12 cellular contexts compared by ENCODE assay signal in the genomic region with DNA sequence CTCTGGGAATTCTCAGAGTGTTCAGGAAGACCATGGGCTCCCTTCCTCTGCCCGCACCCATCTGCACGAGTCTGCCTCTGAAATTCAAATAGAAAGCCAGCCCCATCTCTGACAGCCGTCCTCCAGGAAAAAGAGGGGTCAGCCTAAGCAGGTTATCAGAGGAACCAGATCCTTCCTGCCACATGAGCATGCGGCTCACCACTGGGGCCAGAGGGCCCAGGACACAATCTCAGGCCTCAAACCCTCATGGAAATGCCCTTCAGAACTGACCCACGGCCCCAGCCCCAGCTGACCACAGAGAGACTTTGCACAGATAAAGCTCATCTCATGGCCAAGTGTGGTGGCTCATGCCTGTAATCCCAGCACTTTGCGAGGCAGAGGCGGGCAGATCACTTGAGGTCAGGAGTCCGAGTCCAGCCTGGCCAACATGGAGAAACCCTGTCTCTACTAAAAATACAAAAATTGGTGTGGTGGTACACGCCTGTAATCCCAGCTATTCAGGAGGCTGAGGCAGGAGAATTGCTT. TPM values are rescaled to one million over a fixed set of nuclear protein-coding genes. Genes with fewer than 3 reads are reported as not detected.
DNase-seq lines count a peak whose midpoint lies in the region; ATAC-seq and TF ChIP-seq lines count a peak whose summit lies in the region.
"Had no signal": no experiment of that assay in that cellular context is flagged by ENCODE, and none has a peak within 500 bp of the region (broad histone marks: within the 10 kb centered on the region; RNA-seq: fewer than 3 reads in every experiment).

No MANE protein-coding gene starts in this region.

- peak overlapping the region in 1 of 3 experiments; percentile 31; a peak in 4 of 7 replicates for H3K27ac Mint-ChIP-seq in H9
- H3K27ac Mint-ChIP-seq: activated CD8-positive, alpha-beta memory T cell treated with anti-CD3 and anti-CD28 coated beads, Interleukin-2, amount 10 ng/mL, durations not matched to agents 7 days and 5 days had no signal

- POLR2A ChIA-PET in RWPE1 (lab: Yijun Ruan, JAX; ENCODE audit: low non-redundant PET): interaction anchor here (1.3 kb wide), 1 partner anchor 11 kb away, joined by 3 read pairs; no protein-coding TSS in a partner anchor

- no peak overlapping the region for H3K4me2 ChIP-seq in H9 (ENCODE audit: insufficient read depth, insufficient read length, low read length)

- no peak overlapping the region for H2AFZ ChIP-seq in H9 (ENCODE audit: low read length)

- no peak overlapping the region for H3T11ph ChIP-seq in H9 (ENCODE audit: low read length)

- H3K9me3 Mint-ChIP-seq in H9: no peaks in the 10 kb centered on the region
- H3K9me3 Mint-ChIP-seq: activated naive CD4-positive, alpha-beta T cell treated with anti-CD3 and anti-CD28 coated beads, Interleukin-2, amount 50 U/mL, for 72 hours had no signal

- H3K27me3 ChIP-seq in esophagus muscularis mucosa (no peaks in the 10 kb centered on the region), subcutaneous abdominal adipose tissue (ENCODE audit: control insufficient read depth in 5 of 5, insufficient read depth in 4 of 5, low read length in 5 of 5) (no peaks in the 10 kb centered on the region), H9 (ENCODE audit: insufficient read depth, low read length) (no peaks in the 10 kb centered on the region)

- H4K5ac ChIP-seq in H9 (ENCODE audit: insufficient read length, low read depth, low read length): no peak overlapping the region

- H3K4me3 ChIP-seq in esophagus muscularis mucosa: no peak overlapping the region
- H3K4me3 ChIP-seq in subcutaneous abdominal adipose tissue (ENCODE audit: low read depth in 1 of 5, low read length in 5 of 5): no peak overlapping the region

- ATAC-seq in HG03571 (IDR thresholded peaks at IDR 0.05; ENCODE audit: unreplicated experiment) (no peak), GM18517 (IDR thresholded peaks at IDR 0.05; ENCODE audit: unreplicated experiment) (no peak)
- ATAC-seq: activated CD8-positive, alpha-beta memory T cell treated with anti-CD3 and anti-CD28 coated beads, Interleukin-2, amount 10 ng/mL, durations not matched to agents 7 days and 5 days; activated naive CD4-positive, alpha-beta T cell treated with anti-CD3 and anti-CD28 coated beads, Interleukin-2, amount 50 U/mL, for 72 hours had no signal

- H3K9me3 ChIP-seq in esophagus muscularis mucosa: no peaks in the 10 kb centered on the region
- no peaks in the 10 kb centered on the region for H3K9me3 ChIP-seq in subcutaneous abdominal adipose tissue (ENCODE audit: control insufficient read depth in 5 of 5, low read length in 5 of 5)
- H3K9me3 ChIP-seq in H9 (ENCODE audit: control insufficient read depth, low read depth, low read length): no peaks in the 10 kb centered on the region

- H2BK120ac ChIP-seq in H9 (ENCODE audit: low read depth, low read length, poor library complexity, severe bottlenecking): no peak overlapping the region

- CTCF ChIA-PET in RWPE1 (lab: Yijun Ruan, JAX): interaction anchor here (0.9 to 2.9 kb wide), 3 partner anchors 14 to 20 kb away, joined by 3 to 13 read pairs (median 5); no protein-coding TSS in a partner anchor

- H3K79me2 ChIP-seq in H9 (ENCODE audit: insufficient read depth, low read length): peaks cover 33% of the 10 kb centered on the region; the same call in 1 of the 2 replicates

- H3K14ac ChIP-seq in H9 (ENCODE audit: insufficient read depth, low read length): no peak overlapping the region

- H3K36me3 ChIP-seq in esophagus muscularis mucosa: peaks cover 0 to 9% (median 0%) of the 10 kb centered on the region in 4 donors
- H3K36me3 ChIP-seq in subcutaneous abdominal adipose tissue (ENCODE audit: control insufficient read depth in 5 of 5, insufficient read depth in 5 of 5, low read length in 5 of 5): peaks cover 0 to 5% (median 0%) of the 10 kb centered on the region in 5 donors

- no peaks in the 10 kb centered on the region for H3K27me3 Mint-ChIP-seq in H9 (ENCODE audit: low read depth)
- H3K27me3 Mint-ChIP-seq: activated CD8-positive, alpha-beta memory T cell treated with anti-CD3 and anti-CD28 coated beads, Interleukin-2, amount 10 ng/mL, durations not matched to agents 7 days and 5 days had no signal

- H3K4me3 Mint-ChIP-seq in H9: 0 out of 5 replicates have a peak overlapping the region, but pooled peaks of 1 of the 2 experiments have one; percentile 14
- H3K4me3 Mint-ChIP-seq: activated CD8-positive, alpha-beta memory T cell treated with anti-CD3 and anti-CD28 coated beads, Interleukin-2, amount 10 ng/mL, durations not matched to agents 7 days and 5 days had no signal

- no peaks in the 10 kb centered on the region for H3K23me2 ChIP-seq in H9 (ENCODE audit: insufficient read length, low read depth, low read length, poor library complexity, severe bottlenecking)

- intact Hi-C loops in esophagus muscularis mucosa (cut with DNase I): no loop called here

- no peak overlapping the region for H2BK15ac ChIP-seq in H9 (ENCODE audit: low read depth, low read length)

- H4K8ac ChIP-seq in H9 (replicated peaks; ENCODE audit: insufficient read length, low read depth, low read length): no peak overlapping the region

- H3K4ac ChIP-seq in H9 (ENCODE audit: low read depth, low read length): no peak overlapping the region

- H3K4me1 Mint-ChIP-seq in H9: peaks cover 40 to 41% of the 10 kb centered on the region in 2 experiments

- TF ChIP-seq POLR2A in esophagus muscularis mucosa (IDR thresholded peaks at IDR 0.05; ENCODE audit: low read depth): no peak

- H4K91ac ChIP-seq in H9 (ENCODE audit: insufficient read length, low read depth, low read length): no peak overlapping the region

- no peak overlapping the region for H2BK12ac ChIP-seq in H9 (ENCODE audit: insufficient read length, low read depth, low read length)

- no peak overlapping the region for H3K18ac ChIP-seq in H9 (ENCODE audit: insufficient read length, low read depth, low read length)

- H3K9ac ChIP-seq in subcutaneous abdominal adipose tissue (ENCODE audit: low read length in 5 of 5): no peak overlapping the region
- H3K9ac ChIP-seq in H9 (ENCODE audit: extremely low read depth, insufficient read length, low read length): no peak overlapping the region

- no peak overlapping the region for H2BK5ac ChIP-seq in H9 (ENCODE audit: insufficient read length, low read length)

- no peak overlapping the region for H2BK20ac ChIP-seq in H9 (ENCODE audit: low read depth, low read length, poor library complexity, severe bottlenecking)

- no peak overlapping the region for H3K23ac ChIP-seq in H9 (ENCODE audit: insufficient read length, low read depth, low read length)

- no peaks in the 10 kb centered on the region for H4K20me1 ChIP-seq in H9 (ENCODE audit: control insufficient read depth, insufficient read depth, insufficient read length)

- H3K56ac ChIP-seq in H9 (ENCODE audit: insufficient read length, low read depth, low read length): no peak overlapping the region

- 74% methylated on average over 8 of the region's 9 CpGs for WGBS in esophagus muscularis mucosa
- no CpG with 5 or more reads among the region's 9 CpGs for WGBS in H9 (ENCODE audit: extremely low coverage, insufficient read length, low lambda C conversion rate)

- no peaks in the 10 kb centered on the region; a peak in 1 of 7 replicates for H3K36me3 Mint-ChIP-seq in H9 (ENCODE audit: insufficient read depth in 1 of 3, low read depth in 3 of 3)
- H3K36me3 Mint-ChIP-seq: activated naive CD4-positive, alpha-beta T cell treated with anti-CD3 and anti-CD28 coated beads, Interleukin-2, amount 50 U/mL, for 72 hours had no signal

- H3K27ac ChIP-seq in RWPE1 (peak overlapping the region; percentile 100), esophagus muscularis mucosa (replicated peaks in 1 of 4) (peak overlapping the region; percentile 18 to 40 (median 28)), subcutaneous abdominal adipose tissue (ENCODE audit: low read depth, low read length) (peak overlapping the region; percentile 69), H9 (ENCODE audit: insufficient read length, low read depth, low read length) (no peak overlapping the region)

- no peak overlapping the region for H2AK5ac ChIP-seq in H9 (ENCODE audit: insufficient read length, low read length)

- H3K79me1 ChIP-seq in H9 (ENCODE audit: insufficient read depth, low read depth, low read length, poor library complexity, severe bottlenecking): peaks cover 2% of the 10 kb centered on the region

- TF ChIP-seq CTCF in RWPE1 (conservative IDR thresholded peaks at IDR 0.05; ENCODE audit: low read depth): no peak
- TF ChIP-seq CTCF in esophagus muscularis mucosa (IDR thresholded peaks at IDR 0.05): no peak
- no peak for TF ChIP-seq CTCF in H9 (conservative IDR thresholded peaks at IDR 0.05)

- H3K4me1 ChIP-seq in esophagus muscularis mucosa (peaks cover 84 to 98% (median 93%) of the 10 kb centered on the region in 4 donors), subcutaneous abdominal adipose tissue (ENCODE audit: control insufficient read depth in 5 of 5, insufficient read depth in 5 of 5, low read length in 5 of 5) (peaks cover 29 to 80% (median 62%) of the 10 kb centered on the region in 5 donors), H9 (ENCODE audit: insufficient read depth, low read length) (peaks cover 4% of the 10 kb centered on the region; the same call in 1 of the 2 replicates)

- no peak for TF ChIP-seq EP300 in esophagus muscularis mucosa (IDR thresholded peaks at IDR 0.05)

- DNase-seq in RWPE1 (ENCODE audit: low spot score) (no peak), esophagus muscularis mucosa (ENCODE audit: extremely low spot score) (no peak), lung microvascular endothelial cell (ENCODE audit: low read depth in 2 of 2) (peak; percentile 96 to 98), H9 (no peak), kidney glomerular epithelial cell (lab: John Stamatoyannopoulos, UW) (no peak)
- DNase-seq: activated CD8-positive, alpha-beta memory T cell treated with anti-CD3 and anti-CD28 coated beads, Interleukin-2, amount 10 ng/mL, durations not matched to agents 7 days and 5 days; C1 segment of cervical spinal cord; NCI-H226 had no signal

RNA-seq across cellular contexts. Expression of gene PXN, which starts 23.2 kb away (rescaled TPM):
- total RNA-seq in esophagus muscularis mucosa (10 to 100 TPM; 51.9 to 89.4 (median 71.9) TPM), lung microvascular endothelial cell (52.5 and 56.2 TPM in 2 replicates), H9 (2021) (88.9 and 92.8 TPM in 2 replicates)

RNA-seq across cellular contexts. Expression of gene RPLP0, which starts 41.4 kb away (rescaled TPM):
- 1,000 to 10,000 TPM; 2,092 to 2,985 (median 2,271) TPM for total RNA-seq in esophagus muscularis mucosa
- 2,396 and 3,163 TPM in 2 replicates for total RNA-seq in lung microvascular endothelial cell
- 2,950 and 3,019 TPM in 2 replicates for total RNA-seq in H9 (2021)

RNA-seq across cellular contexts. Expression of gene GCN1, which starts 47.8 kb away (rescaled TPM):
- 10 to 100 TPM; 38.6 to 94.6 (median 49.3) TPM for total RNA-seq in esophagus muscularis mucosa
- 48.4 and 68.5 TPM in 2 replicates for total RNA-seq in lung microvascular endothelial cell
- total RNA-seq in H9 (2021): 125 and 137 TPM in 2 replicates

RNA-seq across cellular contexts. Expression of gene RNU4-2, which starts 49.4 kb away (rescaled TPM):
- total RNA-seq in esophagus muscularis mucosa (under 1 TPM in 2 of 4 donors, not detected in 2; under 0.01 TPM), lung microvascular endothelial cell (under 0.01 TPM in 2 replicates), H9 (2021) (2,441 and 2,702 TPM in 2 replicates)

RNA-seq across cellular contexts. Expression of gene RNU4-1, which starts 50.7 kb away (rescaled TPM):
- total RNA-seq in esophagus muscularis mucosa: under 1 TPM in 2 of 4 donors, not detected in 2; under 0.01 TPM
- under 0.01 TPM in 2 replicates for total RNA-seq in lung microvascular endothelial cell
- 3,262 and 3,277 TPM in 2 replicates for total RNA-seq in H9 (2021)

Comparison
In these comparisons a context has a peak if more than half of its experiments do, and no peak if none do; other contexts are left out.
1. DNase-seq: peak in lung microvascular endothelial cell (2 of 2); none in RWPE1 (single experiment), esophagus muscularis mucosa (single experiment), H9 (single experiment) and kidney glomerular epithelial cell (single experiment).